In the genomic region with DNA sequence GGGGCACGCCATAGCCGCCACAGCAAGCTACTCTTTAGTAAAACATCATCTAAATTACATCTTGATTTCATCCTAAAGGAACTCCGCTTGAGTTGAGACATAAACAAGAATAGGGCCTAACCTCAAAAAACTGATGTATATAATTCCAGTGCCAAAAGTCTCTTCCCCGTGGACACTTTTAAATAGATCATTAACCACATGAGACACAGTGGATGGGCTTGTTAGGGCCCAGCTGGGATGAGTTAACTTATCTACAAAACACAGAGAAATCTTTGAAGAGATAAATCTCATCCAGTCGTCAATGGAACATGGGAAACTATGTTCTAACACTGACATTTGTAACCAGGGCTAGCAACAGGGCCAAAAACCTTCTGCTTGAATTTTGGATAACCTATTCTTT, we compare ENCODE assay signal across 21 cellular contexts. TPM values are rescaled to one million over a fixed set of nuclear protein-coding genes. Genes with fewer than 3 reads are reported as not detected.
DNase-seq lines count a peak whose midpoint lies in the region; ATAC-seq, FAIRE-seq and TF ChIP-seq lines count a peak whose summit lies in the region.
"Had no signal": no experiment of that assay in that cellular context is flagged by ENCODE, and none has a peak within 500 bp of the region (broad histone marks: within the 10 kb centered on the region; RNA-seq: fewer than 3 reads in every experiment).

No MANE protein-coding gene starts in this region.

- no peaks in the 10 kb centered on the region for H3K4me1 ChIP-seq in mucosa of descending colon (ENCODE audit: low read depth)
- H3K4me1 ChIP-seq: ascending aorta, psoas muscle, suprapubic skin had no signal

- peaks cover 5% of the 10 kb centered on the region for H3K9me3 Mint-ChIP-seq in nephron
- H3K9me3 Mint-ChIP-seq in effector memory CD8-positive, alpha-beta T cell: no peaks in the 10 kb centered on the region
- H3K9me3 Mint-ChIP-seq: activated naive CD4-positive, alpha-beta T cell treated with anti-CD3 and anti-CD28 coated beads for 36 hours; memory B cell had no signal

- ATAC-seq in GM18519 (IDR thresholded peaks at IDR 0.05; ENCODE audit: low FRiP score, unreplicated experiment) (no peak), mucosa of descending colon (no peak)
- ATAC-seq in effector memory CD8-positive, alpha-beta T cell (replicated peaks): no peak
- ATAC-seq: CD8-positive, alpha-beta T cell; heart left ventricle had no signal

- peaks cover 22% of the 10 kb centered on the region for H3K4me1 Mint-ChIP-seq in nephron
- H3K4me1 Mint-ChIP-seq in effector memory CD8-positive, alpha-beta T cell (ENCODE audit: low read depth in 2 of 2): peaks cover 0 to 3% of the 10 kb centered on the region in 2 donors
- H3K4me1 Mint-ChIP-seq: memory B cell had no signal

- peak; percentile 95 for FAIRE-seq in RCC 7860 (lab: Jason Lieb, UNC)
- FAIRE-seq: islet of Langerhans had no signal

- H3K36me3 Mint-ChIP-seq in nephron (ENCODE audit: low read depth): no peaks in the 10 kb centered on the region
- H3K36me3 Mint-ChIP-seq in effector memory CD8-positive, alpha-beta T cell (ENCODE audit: insufficient read depth): no peaks in the 10 kb centered on the region
- H3K36me3 Mint-ChIP-seq: CD8-positive, alpha-beta T cell; memory B cell had no signal

- peaks cover 4% of the 10 kb centered on the region for H3K27me3 Mint-ChIP-seq in nephron (ENCODE audit: low read depth)
- peaks cover 5 to 16% of the 10 kb centered on the region in 2 donors for H3K27me3 Mint-ChIP-seq in effector memory CD8-positive, alpha-beta T cell

- peak overlapping the region in 1 of 3 experiments; percentile 37 for H3K4me3 Mint-ChIP-seq in nephron
- H3K4me3 Mint-ChIP-seq in effector memory CD8-positive, alpha-beta T cell: no peak overlapping the region
- H3K4me3 Mint-ChIP-seq: activated naive CD4-positive, alpha-beta T cell treated with anti-CD3 and anti-CD28 coated beads for 36 hours; CD8-positive, alpha-beta T cell; memory B cell had no signal

- H3K9me3 ChIP-seq in mucosa of descending colon: no peaks in the 10 kb centered on the region
- H3K9me3 ChIP-seq: ascending aorta, heart left ventricle, psoas muscle, suprapubic skin had no signal

- intact Hi-C loops in mucosa of descending colon (cut with DNase I, micrococcal nuclease): no loop called here

- no peak for TF ChIP-seq POLR2A in erythroblast (IDR thresholded peaks at IDR 0.05; ENCODE audit: low read length)

- no peak overlapping the region for H3K4me3 ChIP-seq in mucosa of descending colon
- H3K4me3 ChIP-seq: ascending aorta, heart left ventricle, psoas muscle, suprapubic skin had no signal

- in situ Hi-C loops in ACHN (cut with HindIII; ENCODE audit: low pct_ligation_motif_present, low pct_unique_long_range_greater_than_20kb, low sequenced_read_pairs): no loop called here

- H3K27ac Mint-ChIP-seq in nephron: peak overlapping the region; percentile 98 to 99 (median 98)
- peak overlapping the region in 1 of 2 donors; percentile 55 for H3K27ac Mint-ChIP-seq in effector memory CD8-positive, alpha-beta T cell
- H3K27ac Mint-ChIP-seq: activated naive CD4-positive, alpha-beta T cell treated with anti-CD3 and anti-CD28 coated beads for 36 hours; CD8-positive, alpha-beta T cell; memory B cell had no signal

- DNase-seq in ACHN (peak; percentile 79), RCC 7860 (ENCODE audit: low spot score) (peak; percentile 89), epithelial cell of prostate (ENCODE audit: low read depth, low spot score) (no peak), erythroblast (lab: John Stamatoyannopoulos, UW) (no peak), mucosa of descending colon (no peak)
- no peak for DNase-seq in effector memory CD8-positive, alpha-beta T cell
- DNase-seq: activated CD4-positive, alpha-beta T cell treated with anti-CD3 and anti-CD28 coated beads, Interleukin-2, amount 50 U/mL, for 1 hour; activated naive CD4-positive, alpha-beta T cell treated with anti-CD3 and anti-CD28 coated beads for 36 hours; CD8-positive, alpha-beta T cell; H7; heart left ventricle; NCI-H1694; psoas muscle had no signal

- H3K36me3 ChIP-seq in mucosa of descending colon (ENCODE audit: low read depth): no peaks in the 10 kb centered on the region
- H3K36me3 ChIP-seq: ascending aorta, heart left ventricle, suprapubic skin had no signal

- TF ChIP-seq CTCF in nephron (IDR thresholded peaks at IDR 0.05; ENCODE audit: unreplicated experiment in 3 of 3): no peak
- TF ChIP-seq CTCF in mucosa of descending colon (IDR thresholded peaks at IDR 0.05): no peak

- peak overlapping the region; percentile 87 for H3K27ac ChIP-seq in epithelial cell of prostate
- H3K27ac ChIP-seq: ascending aorta, HL-60, psoas muscle, suprapubic skin had no signal

RNA-seq across cellular contexts. Expression of gene MLPH, which starts 20.8 kb away (rescaled TPM):
- total RNA-seq in mucosa of descending colon: 100 to 1,000 TPM in 2 of 3 donors, 10 to 100 TPM in 1; 46.8 to 133 (median 121) TPM
- total RNA-seq: activated naive CD4-positive, alpha-beta T cell treated with anti-CD3 and anti-CD28 coated beads for 36 hours; CD8-positive, alpha-beta T cell; T-helper 1 cell treated with Interleukin-12 subunit alpha and Interleukin-12 subunit beta and Interleukin-4 antibody, amounts not matched to agents 30 ng/mL and 1 ng/mL, for 36 hours had no signal

RNA-seq across cellular contexts. Expression of gene COL6A3, which starts 52.3 kb away (rescaled TPM):
- 100 to 1,000 TPM in 2 of 3 donors, 10 to 100 TPM in 1; 20.9 to 235 (median 194) TPM for total RNA-seq in mucosa of descending colon

Comparison
In these comparisons a context has a peak if more than half of its experiments do, and no peak if none do; other contexts are left out.
1. DNase-seq: peak in ACHN (single experiment) and RCC 7860 (single experiment); none in epithelial cell of prostate (single experiment), effector memory CD8-positive, alpha-beta T cell (0 of 3), erythroblast (0 of 2) and mucosa of descending colon (0 of 3).